Comparison of ENCODE assay signal across 9 cellular contexts in the genomic region with DNA sequence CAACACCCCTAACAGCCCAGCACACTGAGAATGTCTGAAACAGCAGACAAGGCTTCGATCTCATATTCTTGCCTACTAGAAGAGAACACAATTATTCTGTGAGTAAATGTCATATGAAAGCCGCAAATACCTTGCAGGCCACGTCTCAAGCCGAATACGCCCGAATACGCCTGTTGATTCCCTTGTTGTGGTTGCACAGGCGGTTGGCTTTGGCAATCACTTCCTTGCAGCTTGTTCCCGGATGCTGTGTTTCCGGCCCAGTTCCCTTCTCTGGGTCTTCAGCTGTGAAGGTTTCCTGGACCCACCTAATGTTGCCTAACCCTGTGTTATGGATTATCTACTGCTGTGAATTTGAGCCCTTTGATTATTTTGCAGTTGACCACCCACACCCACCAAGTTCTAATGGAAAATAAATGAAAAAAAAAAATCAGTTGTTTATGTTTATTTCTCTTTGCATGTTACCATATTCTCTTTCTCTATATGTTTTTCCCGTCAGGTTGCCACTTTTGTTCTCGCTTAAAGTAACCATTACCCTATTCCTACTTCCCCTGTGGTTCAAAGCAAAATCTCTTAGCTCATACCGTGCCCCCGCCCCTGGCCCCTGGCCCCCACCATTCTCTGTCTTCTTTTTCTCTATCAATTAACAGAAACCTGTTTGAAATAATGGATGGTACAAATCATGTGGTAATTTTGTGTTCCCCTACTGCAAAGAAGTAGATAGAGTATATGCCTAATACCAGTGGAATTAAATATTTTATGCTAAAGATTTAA.
A peak's percentile ranks its signal among the peaks of the same experiment; 100 is the strongest.
DNase-seq lines count a peak whose midpoint lies in the region; ATAC-seq, FAIRE-seq and TF ChIP-seq lines count a peak whose summit lies in the region.
"Had no signal": no experiment of that assay in that cellular context is flagged by ENCODE, and none has a peak within 500 bp of the region (broad histone marks: within the 10 kb centered on the region; RNA-seq: fewer than 3 reads in every experiment).

No MANE protein-coding gene starts in this region.

- H4K20me1 ChIP-seq in GM12878 (ENCODE audit: control insufficient read depth, insufficient read depth) = no peaks in the 10 kb centered on the region
- H4K20me1 ChIP-seq in PC-3 (ENCODE audit: low read length) = no peaks in the 10 kb centered on the region

- H2AFZ ChIP-seq in GM12878 (ENCODE audit: control insufficient read depth, low read depth, low read length) (no peak overlapping the region), PC-3 (ENCODE audit: low read length) (no peak overlapping the region)

- H3K27me3 Mint-ChIP-seq in T-cell = no peaks in the 10 kb centered on the region

- CTCF ChIA-PET in T-cell (lab: Charles Lee) (interaction anchor here (0.6 to 0.7 kb wide), 2 partner anchors 842 to 843 kb away, joined by 4 read pairs; no protein-coding TSS in a partner anchor), GM12878 (lab: Yijun Ruan, JAX) (no interaction called here), PC-3 (lab: Charles Lee) (no interaction called here)

- BruUV-seq in GM12878 (replicated peaks; lab: Mats Ljungman, UMichigan) = no TSS peak
- no TSS peak for BruUV-seq in PC-3 (replicated peaks; lab: Mats Ljungman, UMichigan)

- no peak for TF ChIP-seq RAD21 in GM12878 (IDR thresholded peaks at IDR 0.05; ENCODE audit: insufficient read depth, low read depth, low read length)

- no peak for TF ChIP-seq EP300 in GM12878 (IDR thresholded peaks at IDR 0.05; ENCODE audit: borderline replicate concordance in 1 of 2, control insufficient read depth in 1 of 2, low read depth in 2 of 2, low read length in 2 of 2)
- peak in 1 of 4 donors; percentile 42 for TF ChIP-seq EP300 in sigmoid colon (IDR thresholded peaks at IDR 0.05)

- H3K9ac ChIP-seq in GM12878 (ENCODE audit: control insufficient read depth, insufficient read depth, low read length) (no peak overlapping the region), PC-3 (ENCODE audit: low read length) (no peak overlapping the region)

- ATAC-seq in GM19351 (IDR thresholded peaks at IDR 0.05; ENCODE audit: unreplicated experiment) = peak; percentile 52
- ATAC-seq in T-cell (replicated peaks in 1 of 4) = peak; percentile 63 to 92 (median 82)
- peak; percentile 31; the same call in 2 of the 3 replicates for ATAC-seq in GM12878
- no peak for ATAC-seq in PC-3
- ATAC-seq: left colon had no signal

- H3K9me2 ChIP-seq in PC-3 (replicated peaks; ENCODE audit: low read length) = no peaks in the 10 kb centered on the region

- RAD21 ChIA-PET in GM12878 (lab: Charles Lee; ENCODE audit: unreplicated experiment) = no interaction called here

- H3K27me3 ChIP-seq in GM12878 (replicated peaks in 1 of 2; ENCODE audit: control insufficient read depth in 2 of 2, insufficient read depth in 2 of 2, low read length in 1 of 2) = no peaks in the 10 kb centered on the region
- no peaks in the 10 kb centered on the region for H3K27me3 ChIP-seq in sigmoid colon
- no peaks in the 10 kb centered on the region for H3K27me3 ChIP-seq in PC-3 (ENCODE audit: low read length)

- no peaks in the 10 kb centered on the region for H3K79me2 ChIP-seq in GM12878 (ENCODE audit: control insufficient read depth, insufficient read depth, low read length)
- H3K79me2 ChIP-seq in PC-3 (ENCODE audit: low read length) = no peaks in the 10 kb centered on the region

- H3K4me2 ChIP-seq in GM12878 (ENCODE audit: control insufficient read depth, insufficient read depth) = no peak overlapping the region
- no peak overlapping the region for H3K4me2 ChIP-seq in PC-3 (ENCODE audit: low read length)

- SMC1A ChIA-PET in GM12878 (lab: Charles Lee; ENCODE audit: uncharacterized antibody, unreplicated experiment) = interaction anchor here (0.6 to 1.5 kb wide), 2 partner anchors 539 to 843 kb away, joined by 3 read pairs; no protein-coding TSS in a partner anchor

- FAIRE-seq in GM12878 (lab: Jason Lieb, UNC) = no peak

- peaks cover 23 to 28% (median 24%) of the 10 kb centered on the region in 3 donors for H3K4me1 Mint-ChIP-seq in T-cell

- H3K36me3 Mint-ChIP-seq in T-cell = no peaks in the 10 kb centered on the region

- TF ChIP-seq CTCF in GM12878 (IDR thresholded peaks at IDR 0.05 in 2 of 3, conservative IDR thresholded peaks at IDR 0.05 in 1 of 3; ENCODE audit: control insufficient read depth in 2 of 3, extremely low read depth in 1 of 3, insufficient read depth in 1 of 3, low read depth in 3 of 3, low read length in 3 of 3) (no peak), sigmoid colon (IDR thresholded peaks at IDR 0.05) (no peak), PC-3 (conservative IDR thresholded peaks at IDR 0.05; ENCODE audit: low read depth, low read length) (no peak)

- no peaks in the 10 kb centered on the region for H3F3A ChIP-seq in PC-3 (ENCODE audit: low read length, unreplicated experiment)

- H3K9me3 ChIP-seq in GM12878 (replicated peaks; ENCODE audit: control insufficient read depth, insufficient read depth, low read length) = no peaks in the 10 kb centered on the region
- H3K9me3 ChIP-seq in sigmoid colon = no peaks in the 10 kb centered on the region
- H3K9me3 ChIP-seq in PC-3 (ENCODE audit: low read length) = no peaks in the 10 kb centered on the region

- in situ Hi-C loops in GM12878 (cut with MboI) = no loop called here

- DNase-seq in T-cell = peak; percentile 9 to 73 (median 46)
- DNase-seq in GM12878 (ENCODE audit: low read depth, low spot score) = no peak
- DNase-seq in sigmoid colon = peak; percentile 83
- no peak for DNase-seq in PC-3
- no peak for DNase-seq in DMS79 (lab: John Stamatoyannopoulos, UW)
- DNase-seq in SW 1271 (lab: John Stamatoyannopoulos, UW) = no peak
- no peak for DNase-seq in NCI-H2196 treated with DMSO at 0.1 percent for 48 hours (lab: John Stamatoyannopoulos, UW; ENCODE audit: unreplicated experiment)

- TF ChIP-seq POLR2A in GM12878 (IDR thresholded peaks at IDR 0.05; ENCODE audit: low read depth, low read length) (no peak), sigmoid colon (IDR thresholded peaks at IDR 0.05) (no peak)

- peak overlapping the region; percentile 60 to 79 (median 74) for H3K4me3 Mint-ChIP-seq in T-cell

- H3K36me3 ChIP-seq in GM12878 (ENCODE audit: control insufficient read depth in 2 of 2, insufficient read depth in 2 of 2, low read length in 1 of 2) (no peaks in the 10 kb centered on the region), sigmoid colon (no peaks in the 10 kb centered on the region), PC-3 (ENCODE audit: low read depth, low read length) (no peaks in the 10 kb centered on the region)

- WGBS in GM12878 (ENCODE audit: insufficient coverage, insufficient replicate concordance, low lambda C conversion rate, missing lambda C conversion rate) = 7% methylated on average over 14 of the region's 14 CpGs
- 41 to 82% methylated on average over 14 of the region's 14 CpGs for WGBS in sigmoid colon, 2 donors

- no peaks in the 10 kb centered on the region for H3K4me1 ChIP-seq in GM12878 (ENCODE audit: control insufficient read depth, insufficient read depth, low read length)
- no peaks in the 10 kb centered on the region for H3K4me1 ChIP-seq in sigmoid colon
- H3K4me1 ChIP-seq in PC-3 (ENCODE audit: insufficient read depth, low read length) = no peaks in the 10 kb centered on the region

- intact Hi-C loops in GM12878 (cut with micrococcal nuclease; ENCODE audit: unreplicated experiment) = no loop called here
- intact Hi-C loops in sigmoid colon (cut with DNase I) = no loop called here
- intact Hi-C loops in PC-3 (cut with micrococcal nuclease) = no loop called here

- no peak overlapping the region for H3K4me3 ChIP-seq in GM12878
- no peak overlapping the region for H3K4me3 ChIP-seq in sigmoid colon
- no peak overlapping the region for H3K4me3 ChIP-seq in PC-3 (ENCODE audit: low read length)

- no peak overlapping the region for H3K27ac ChIP-seq in GM12878 (ENCODE audit: control insufficient read depth, insufficient read depth)
- H3K27ac ChIP-seq in sigmoid colon = peak overlapping the region in 2 of 4 donors; percentile 40 to 46
- no peak overlapping the region for H3K27ac ChIP-seq in PC-3 (ENCODE audit: low read length)

- H3K9me3 Mint-ChIP-seq in T-cell = no peaks in the 10 kb centered on the region

- POLR2A ChIA-PET in T-cell (lab: Charles Lee) = interaction anchor here in 1 of 2 donors (0.5 to 0.7 kb wide), 2 partner anchors 10 to 811 kb away, joined by 3 to 4 read pairs; no protein-coding TSS in a partner anchor
- POLR2A ChIA-PET in GM12878 (lab: Charles Lee) = no interaction called here
- POLR2A ChIA-PET in PC-3 (lab: Charles Lee; ENCODE audit: unreplicated experiment) = no interaction called here

- H3K27ac Mint-ChIP-seq in T-cell = no peak overlapping the region

TF ChIP-seq in GM12878, 131 proteins besides CTCF, POLR2A, EP300 and RAD21:
- TF ChIP-seq RUNX3 (IDR thresholded peaks at IDR 0.05; ENCODE audit: low read length) = peak; percentile 55
- no peak for TF ChIP-seq SIX5 (IDR thresholded peaks at IDR 0.05; ENCODE audit: low read depth, low read length, severe bottlenecking)

Comparison
In these comparisons a context has a peak if more than half of its experiments do, and no peak if none do; other contexts are left out.
1. DNase-seq: peak in T-cell (34 of 34) and sigmoid colon (single experiment); none in GM12878 (single experiment), PC-3 (single experiment), DMS79 (single experiment), SW 1271 (0 of 2) and NCI-H2196 treated with DMSO at 0.1 percent for 48 hours (single experiment).
2. CTCF ChIA-PET loops: an anchor here in T-cell (0.6 to 0.7 kb wide); none called in GM12878 and PC-3.